ENCODE assay signal across 18 cellular contexts in the genomic region with DNA sequence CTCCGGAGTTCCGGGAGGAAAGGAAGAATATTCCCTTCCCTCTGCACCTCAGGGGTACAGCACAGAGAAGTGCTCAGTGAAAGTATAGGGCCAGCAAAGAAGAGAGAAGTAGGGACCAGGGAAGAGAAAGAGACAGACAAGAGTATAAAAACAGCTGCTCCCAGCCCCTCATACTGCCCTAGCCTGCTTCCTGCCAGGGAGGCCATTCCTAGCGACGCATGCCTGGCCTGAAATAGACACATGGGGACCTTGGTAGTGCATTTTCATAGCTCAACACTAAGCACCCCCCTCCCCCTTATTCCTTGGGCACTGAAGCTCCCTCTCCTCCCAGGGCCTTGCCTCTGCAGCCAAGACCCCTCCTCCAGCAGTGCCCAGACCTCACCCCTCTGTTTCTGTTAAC.
DNase-seq lines count a peak whose midpoint lies in the region; ATAC-seq, FAIRE-seq and TF ChIP-seq lines count a peak whose summit lies in the region.
"Had no signal": no experiment of that assay in that cellular context is flagged by ENCODE, and none has a peak within 500 bp of the region (broad histone marks: within the 10 kb centered on the region; RNA-seq: fewer than 3 reads in every experiment).

No MANE protein-coding gene starts in this region.

- no peak overlapping the region for H4K5ac ChIP-seq in H1 (ENCODE audit: insufficient read length, low read depth, low read length)

- H3K4me3 ChIP-seq in BLaER1 (0 out of 2 replicates have a peak overlapping the region, but pooled peaks have one; percentile 9), H1 (ENCODE audit: extremely low read depth in 1 of 4, insufficient read depth in 2 of 4, low read depth in 3 of 4, low read length in 4 of 4) (no peak overlapping the region)
- H3K4me3 ChIP-seq: SJSA1, thyroid gland had no signal

- CTCF ChIA-PET in H1 (lab: Charles Lee; ENCODE audit: partially characterized antibody) = interaction anchor here (1.5 to 8.0 kb wide), 8 partner anchors 9 to 62 kb away, joined by 3 to 56 read pairs (median 10); no protein-coding TSS in a partner anchor

- H3K23ac ChIP-seq in H1 (ENCODE audit: insufficient read length) = no peak overlapping the region

- peaks cover 6% of the 10 kb centered on the region for H3K36me3 Mint-ChIP-seq in nephron (ENCODE audit: low read depth)
- H3K36me3 Mint-ChIP-seq: naive B cell had no signal

- 85% methylated on average over 4 of the region's 4 CpGs; no CpG with 5 or more reads in 1 of the 2 experiments for WGBS in H1 (ENCODE audit: extremely low coverage in 1 of 2, insufficient coverage in 1 of 2, insufficient read length in 1 of 2, insufficient replicate concordance in 2 of 2, low coverage in 1 of 2, low lambda C conversion rate in 2 of 2, missing lambda C conversion rate in 1 of 2), 2 experiments

- H3K18ac ChIP-seq in H1 (ENCODE audit: extremely low read depth, low read length) = no peak overlapping the region

- H2BK12ac ChIP-seq in H1 (ENCODE audit: low read depth, low read length) = peak overlapping the region; percentile 30; the same call in 1 of the 2 replicates

- no peaks in the 10 kb centered on the region for H3K9me3 Mint-ChIP-seq in nephron
- H3K9me3 Mint-ChIP-seq: activated CD4-positive, alpha-beta memory T cell treated with anti-CD3 and anti-CD28 coated beads, Interleukin-2, amount 10 ng/mL, durations not matched to agents 7 days and 5 days; naive B cell had no signal

- no peak overlapping the region for H3K56ac ChIP-seq in H1 (replicated peaks; ENCODE audit: insufficient read length, low read depth, low read length)

- TF ChIP-seq POLR2A in H1 (IDR thresholded peaks at IDR 0.05; ENCODE audit: control extremely low read depth in 1 of 2, low read depth in 2 of 2, low read length in 2 of 2) = no peak

- H3K4me2 ChIP-seq in BLaER1 (peak overlapping the region; percentile 88), H1 (ENCODE audit: insufficient read depth in 1 of 2, low read depth in 2 of 2, low read length in 2 of 2) (no peak overlapping the region)

- H4K91ac ChIP-seq in H1 (replicated peaks; ENCODE audit: insufficient read length, low read length) = no peak overlapping the region

- TF ChIP-seq EP300 in H1 (IDR thresholded peaks at IDR 0.05; ENCODE audit: borderline replicate concordance in 1 of 2, low read depth in 2 of 2, low read length in 2 of 2) = no peak

- no peaks in the 10 kb centered on the region for H3K23me2 ChIP-seq in H1 (ENCODE audit: low read depth, low read length)

- no peak overlapping the region for H4K8ac ChIP-seq in H1 (ENCODE audit: extremely low read depth, insufficient read depth, low read length)

- H3K14ac ChIP-seq in H1 (ENCODE audit: insufficient read length) = no peak overlapping the region

- H4K20me1 ChIP-seq in BLaER1 (peaks cover 13% of the 10 kb centered on the region; the same call in 1 of the 2 replicates), H1 (replicated peaks in 1 of 2; ENCODE audit: control insufficient read depth in 1 of 2, insufficient read depth in 2 of 2, low read length in 2 of 2) (peaks cover 2 to 4% of the 10 kb centered on the region in 2 experiments)

- peaks cover 20% of the 10 kb centered on the region for H3K79me1 ChIP-seq in H1 (ENCODE audit: low read depth, low read length)

- DNase-seq in Kasumi-1 (lab: John Stamatoyannopoulos, UW) (peak; percentile 73 to 79), H1 (ENCODE audit: low read depth in 1 of 2, low spot score in 2 of 2) (no peak), GM19238 (ENCODE audit: insufficient read length, low spot score) (no peak), DMS153 (lab: John Stamatoyannopoulos, UW) (no peak), HK-2 (ENCODE audit: unreplicated experiment) (no peak)
- DNase-seq: activated CD4-positive, alpha-beta memory T cell treated with anti-CD3 and anti-CD28 coated beads, Interleukin-2, amount 10 ng/mL, durations not matched to agents 7 days and 5 days; cortex of kidney; DMS 273 treated with DMSO at 0.1 percent for 48 hours; left colon; naive B cell; NCI-H1105; stimulated activated CD4-positive, alpha-beta T cell treated with anti-CD3 and anti-CD28 coated beads, Interleukin-1b, Interleukin-23, amount 100 ng/mL, for 48 hours; thyroid gland had no signal

- peak overlapping the region; percentile 10 for H3K4ac ChIP-seq in H1 (replicated peaks; ENCODE audit: insufficient read length, low read depth, low read length)

- H3K27me3 Mint-ChIP-seq in nephron (ENCODE audit: low read depth) = no peaks in the 10 kb centered on the region
- H3K27me3 Mint-ChIP-seq: activated CD4-positive, alpha-beta memory T cell treated with anti-CD3 and anti-CD28 coated beads, Interleukin-2, amount 10 ng/mL, durations not matched to agents 7 days and 5 days had no signal

- ATAC-seq in GM18511 (IDR thresholded peaks at IDR 0.05; ENCODE audit: unreplicated experiment) = no peak
- ATAC-seq: esophagus mucosa, left colon had no signal

- peak overlapping the region; percentile 79 to 91 (median 90) for H3K27ac Mint-ChIP-seq in nephron
- H3K27ac Mint-ChIP-seq: activated CD4-positive, alpha-beta memory T cell treated with anti-CD3 and anti-CD28 coated beads, Interleukin-2, amount 10 ng/mL, durations not matched to agents 7 days and 5 days had no signal

- no peak overlapping the region for H2BK20ac ChIP-seq in H1 (ENCODE audit: low read length)

- H2AK5ac ChIP-seq in H1 (ENCODE audit: low read depth, low read length) = peak overlapping the region; percentile 93; the same call in 1 of the 2 replicates

- no peak overlapping the region for H2AFZ ChIP-seq in H1 (ENCODE audit: low read length)

- no peak for FAIRE-seq in H1 (lab: Jason Lieb, UNC)

- peaks cover 90% of the 10 kb centered on the region for H3K4me1 Mint-ChIP-seq in nephron

- 0 out of 2 replicates have a peak overlapping the region, but pooled peaks have one; percentile 44 for H2BK5ac ChIP-seq in H1 (ENCODE audit: low read depth, low read length)

- H3K4me1 ChIP-seq in BLaER1 (peaks cover 96% of the 10 kb centered on the region), H1 (replicated peaks in 1 of 4; ENCODE audit: control insufficient read depth in 3 of 4, insufficient read depth in 4 of 4, low read length in 3 of 4) (peaks cover 27 to 64% (median 49%) of the 10 kb centered on the region in 4 experiments)

- H3K9ac ChIP-seq in BLaER1 (peak overlapping the region; percentile 70), H1 (replicated peaks in 1 of 4; ENCODE audit: extremely low read depth in 1 of 4, low read depth in 3 of 4, low read length in 3 of 4) (no peak overlapping the region)

- H3K9me3 ChIP-seq in BLaER1 (no peaks in the 10 kb centered on the region), H1 (ENCODE audit: insufficient read depth in 2 of 2, low read depth in 1 of 2, low read length in 1 of 2) (no peaks in the 10 kb centered on the region)
- H3K9me3 ChIP-seq: SJSA1, thyroid gland had no signal

- H3K36me3 ChIP-seq in BLaER1 (peaks cover 20% of the 10 kb centered on the region), H1 (ENCODE audit: control insufficient read depth in 2 of 4, insufficient read depth in 4 of 4, low read length in 3 of 4) (no peaks in the 10 kb centered on the region)

- no peak overlapping the region; the same call in 1 of the 2 replicates for H2BK15ac ChIP-seq in H1 (ENCODE audit: low read length)

- H3K27me3 ChIP-seq in BLaER1 = no peaks in the 10 kb centered on the region
- H3K27me3 ChIP-seq in H1 (replicated peaks in 1 of 4; ENCODE audit: control insufficient read depth in 3 of 4, extremely low read depth in 1 of 4, insufficient read depth in 3 of 4, low read length in 3 of 4) = no peaks in the 10 kb centered on the region
- H3K27me3 ChIP-seq: SJSA1, thyroid gland had no signal

- no peak for TF ChIP-seq RAD21 in H1 (IDR thresholded peaks at IDR 0.05 in 1 of 2, conservative IDR thresholded peaks at IDR 0.05 in 1 of 2; ENCODE audit: low read depth in 2 of 2, low read length in 2 of 2)

- peak overlapping the region; percentile 11 to 27 (median 12) for H3K4me3 Mint-ChIP-seq in nephron
- H3K4me3 Mint-ChIP-seq: activated CD4-positive, alpha-beta memory T cell treated with anti-CD3 and anti-CD28 coated beads, Interleukin-2, amount 10 ng/mL, durations not matched to agents 7 days and 5 days had no signal

- POLR2A ChIA-PET in H1 (lab: Charles Lee; ENCODE audit: partially characterized antibody) = interaction anchor here (1.2 to 1.4 kb wide), 2 partner anchors 13 to 19 kb away, joined by 3 to 5 read pairs; no protein-coding TSS in a partner anchor

- peak overlapping the region; percentile 99 for H3K27ac ChIP-seq in BLaER1
- H3K27ac ChIP-seq in H1 (ENCODE audit: low read depth, low read length) = no peak overlapping the region
- H3K27ac ChIP-seq: SJSA1, thyroid gland had no signal

- H3K79me2 ChIP-seq in H1 (ENCODE audit: control insufficient read depth in 1 of 2, insufficient read depth in 2 of 2, low read length in 2 of 2) = peaks cover 0 to 35% of the 10 kb centered on the region in 2 experiments; a peak in 3 of 4 replicates

- no peak for TF ChIP-seq CTCF in H1 (IDR thresholded peaks at IDR 0.05; ENCODE audit: control extremely low read depth in 1 of 3, insufficient read depth in 1 of 3, low read depth in 1 of 3, low read length in 3 of 3)
- no peak for TF ChIP-seq CTCF in nephron (IDR thresholded peaks at IDR 0.05; ENCODE audit: unreplicated experiment in 3 of 3)

- no peak overlapping the region for H2BK120ac ChIP-seq in H1 (replicated peaks; ENCODE audit: low read depth, low read length)

TF ChIP-seq in H1, 55 proteins besides CTCF, POLR2A, EP300 and RAD21 (continues in another document):
- no peak for TF ChIP-seq BCL11A (IDR thresholded peaks at IDR 0.05; ENCODE audit: low read depth in 2 of 2, low read length in 2 of 2)
- no peak for TF ChIP-seq CEBPB (IDR thresholded peaks at IDR 0.05; ENCODE audit: low read depth, low read length)
- TF ChIP-seq CREB1 (IDR thresholded peaks at IDR 0.05) = no peak
- TF ChIP-seq SAP30 (IDR thresholded peaks at IDR 0.05; ENCODE audit: insufficient read depth, insufficient replicate concordance, low read length) = no peak
- TF ChIP-seq POU5F1 (IDR thresholded peaks at IDR 0.05; ENCODE audit: low read depth, low read length) = no peak
- TF ChIP-seq SP2 (IDR thresholded peaks at IDR 0.05; ENCODE audit: low read length) = no peak
- TF ChIP-seq BRCA1 (IDR thresholded peaks at IDR 0.05; ENCODE audit: low read depth, low read length) = no peak
- TF ChIP-seq FOSL1 (IDR thresholded peaks at IDR 0.05; ENCODE audit: insufficient read depth, low read depth, low read length) = no peak
- no peak for TF ChIP-seq POLR2AphosphoS5 (IDR thresholded peaks at IDR 0.05; ENCODE audit: low read depth, low read length)
- no peak for TF ChIP-seq EGR1 (IDR thresholded peaks at IDR 0.05; ENCODE audit: borderline replicate concordance, low read depth, low read length)
- TF ChIP-seq E2F6 (IDR thresholded peaks at IDR 0.05) = no peak
- no peak for TF ChIP-seq HDAC6 (IDR thresholded peaks at IDR 0.05; ENCODE audit: low read depth, low read length)
- TF ChIP-seq KDM5A (IDR thresholded peaks at IDR 0.05; ENCODE audit: low read length) = no peak

Comparison
In these comparisons a context has a peak if more than half of its experiments do, and no peak if none do; other contexts are left out.
1. DNase-seq: peak in Kasumi-1 (2 of 2); none in H1 (0 of 2), GM19238 (single experiment), DMS153 (single experiment) and HK-2 (single experiment).